In the genomic region with DNA sequence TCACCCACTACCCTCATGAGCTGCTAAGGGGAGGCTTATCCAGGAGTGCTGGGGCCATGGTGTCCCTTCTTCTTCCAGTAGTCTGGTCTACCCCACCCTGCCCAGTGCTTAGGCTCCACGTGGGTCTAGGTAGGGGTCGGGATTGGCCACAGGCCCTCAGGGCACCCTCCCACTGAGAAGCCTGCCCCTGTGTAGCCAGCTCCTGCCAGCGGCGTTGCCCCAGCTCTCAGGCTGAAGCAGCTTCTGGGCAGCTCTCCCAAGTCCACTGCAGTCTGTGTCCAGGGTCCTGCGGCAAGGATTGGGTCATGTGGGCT, we compare ENCODE assay signal across 1 cellular context.
TF ChIP-seq lines count a peak whose summit lies in the region.

No MANE protein-coding gene starts in this region.

TF ChIP-seq in IMR-90, 13 proteins besides CTCF, POLR2A, EP300 and RAD21 (continued from another document):
- TF ChIP-seq RFX5 (IDR thresholded peaks at IDR 0.05; ENCODE audit: low read depth, low read length) (no peak), RCOR1 (IDR thresholded peaks at IDR 0.05; ENCODE audit: insufficient replicate concordance, low read length) (no peak), MAFK (IDR thresholded peaks at IDR 0.05; ENCODE audit: low read depth, low read length) (no peak), BHLHE40 (IDR thresholded peaks at IDR 0.05; ENCODE audit: low read depth, low read length) (no peak), MAZ (IDR thresholded peaks at IDR 0.05; ENCODE audit: borderline replicate concordance, low read depth, low read length) (no peak)
